Comparison of ENCODE assay signal across 25 cellular contexts in genomic region chr17:65634533-65634932, GRCh38.
DNase-seq lines count a peak whose midpoint lies in the region; ATAC-seq and TF ChIP-seq lines count a peak whose summit lies in the region.
"Had no signal": no experiment of that assay in that cellular context is flagged by ENCODE, and none has a peak within 500 bp of the region (broad histone marks: within the 10 kb centered on the region; RNA-seq: fewer than 3 reads in every experiment).

No MANE protein-coding gene starts in this region.

- H3K27ac ChIP-seq in body of pancreas (peak overlapping the region; percentile 8 to 69 (median 14)), mucosa of rectum (ENCODE audit: low read depth in 2 of 2, low read length in 2 of 2) (peak overlapping the region; percentile 40 to 61)
- H3K27ac ChIP-seq: epithelial cell of prostate, heart right ventricle, neural progenitor cell, Peyer's patch, testis, WERI-Rb-1 had no signal

- H3K9me3 ChIP-seq in Caco-2 (no peaks in the 10 kb centered on the region), body of pancreas (no peaks in the 10 kb centered on the region), mucosa of rectum (ENCODE audit: control insufficient read depth in 2 of 2, low read length in 2 of 2) (no peaks in the 10 kb centered on the region)
- H3K9me3 ChIP-seq: heart right ventricle, Peyer's patch, testis had no signal

- H3K36me3 ChIP-seq in Caco-2 (ENCODE audit: control insufficient read depth, insufficient read depth, low read length) (no peaks in the 10 kb centered on the region), body of pancreas (replicated peaks in 1 of 2; ENCODE audit: insufficient read depth in 1 of 2, low read depth in 2 of 2) (no peaks in the 10 kb centered on the region), mucosa of rectum (ENCODE audit: control insufficient read depth in 2 of 2, insufficient read depth in 2 of 2, low read length in 2 of 2) (no peaks in the 10 kb centered on the region)
- H3K36me3 ChIP-seq: neural progenitor cell, Peyer's patch, WERI-Rb-1 had no signal

- H3K9me3 Mint-ChIP-seq in Caco-2 (ENCODE audit: unreplicated experiment): no peaks in the 10 kb centered on the region
- H3K9me3 Mint-ChIP-seq: activated CD4-positive, alpha-beta T cell treated with anti-CD3 and anti-CD28 coated beads, Interleukin-2, amount 10 ng/mL, durations not matched to agents 7 days and 5 days; activated naive CD4-positive, alpha-beta T cell treated with anti-CD3 and anti-CD28 coated beads, Interleukin-2, amount 50 U/mL, for 72 hours; activated T-helper 1 cell treated with anti-CD3 and anti-CD28 coated beads, Interleukin-12 subunit alpha, Interleukin-12 subunit beta, Interleukin-2, Interleukin-4 antibody, amounts not matched to agents 30 ng/mL and 10 ng/mL and 1 ng/mL, durations not matched to agents 14 hours and 24 hours and 36 hours; neural progenitor cell; stimulated activated memory B cell treated with anti-CD40 and anti-IgM and Interleukin-4, amounts not matched to agents 10 μg/mL and 1 μg/mL and 100 μg/mL, for 72 hours had no signal

- 43% methylated on average over 3 of the region's 3 CpGs for WGBS in body of pancreas, 2 donors

- H3K27me3 ChIP-seq in Caco-2 (replicated peaks; ENCODE audit: control insufficient read depth, insufficient read depth, low read length) (no peaks in the 10 kb centered on the region), body of pancreas (no peaks in the 10 kb centered on the region), mucosa of rectum (ENCODE audit: control insufficient read depth in 2 of 2, insufficient read depth in 2 of 2, low read length in 2 of 2) (no peaks in the 10 kb centered on the region)
- H3K27me3 ChIP-seq: heart right ventricle, neural progenitor cell, Peyer's patch, testis had no signal

- peak overlapping the region; percentile 39 for H3K27ac Mint-ChIP-seq in Caco-2 (ENCODE audit: unreplicated experiment)
- H3K27ac Mint-ChIP-seq: activated CD4-positive, alpha-beta T cell treated with anti-CD3 and anti-CD28 coated beads, Interleukin-2, amount 10 ng/mL, durations not matched to agents 7 days and 5 days; activated naive CD4-positive, alpha-beta T cell treated with anti-CD3 and anti-CD28 coated beads, Interleukin-2, amount 50 U/mL, for 72 hours; activated T-helper 1 cell treated with anti-CD3 and anti-CD28 coated beads, Interleukin-12 subunit alpha, Interleukin-12 subunit beta, Interleukin-2, Interleukin-4 antibody, amounts not matched to agents 30 ng/mL and 10 ng/mL and 1 ng/mL, durations not matched to agents 14 hours and 24 hours and 36 hours; CD4-positive, CD25-positive, alpha-beta regulatory T cell; immature natural killer cell; progenitor cell of endocrine pancreas; stimulated activated memory B cell treated with anti-CD40 and anti-IgM and Interleukin-4, amounts not matched to agents 10 μg/mL and 1 μg/mL and 100 μg/mL, for 72 hours; T-helper 17 cell had no signal

- H3K4me1 Mint-ChIP-seq in Caco-2 (ENCODE audit: low read depth, unreplicated experiment): peaks cover 42% of the 10 kb centered on the region
- H3K4me1 Mint-ChIP-seq: activated CD4-positive, alpha-beta T cell treated with anti-CD3 and anti-CD28 coated beads, Interleukin-2, amount 10 ng/mL, durations not matched to agents 7 days and 5 days; immature natural killer cell; stimulated activated memory B cell treated with anti-CD40 and anti-IgM and Interleukin-4, amounts not matched to agents 10 μg/mL and 1 μg/mL and 100 μg/mL, for 72 hours had no signal

- TF ChIP-seq POLR2A in body of pancreas (IDR thresholded peaks at IDR 0.05): no peak

- BruUV-seq in Caco-2 (replicated peaks; lab: Mats Ljungman, UMichigan): no TSS peak

- H3K4me3 ChIP-seq in Caco-2 (ENCODE audit: low read depth, low read length) (no peak overlapping the region), body of pancreas (no peak overlapping the region), mucosa of rectum (ENCODE audit: low read length in 2 of 2) (no peak overlapping the region)
- H3K4me3 ChIP-seq: GM12878, heart right ventricle, neural progenitor cell, Peyer's patch, testis had no signal

- CTCF ChIA-PET in Caco-2 (lab: Charles Lee): no interaction called here

- no peaks in the 10 kb centered on the region for H3K27me3 Mint-ChIP-seq in Caco-2 (ENCODE audit: insufficient read depth, unreplicated experiment)
- H3K27me3 Mint-ChIP-seq: progenitor cell of endocrine pancreas; stimulated activated memory B cell treated with anti-CD40 and anti-IgM and Interleukin-4, amounts not matched to agents 10 μg/mL and 1 μg/mL and 100 μg/mL, for 72 hours had no signal

- H3K4me3 Mint-ChIP-seq in Caco-2 (ENCODE audit: unreplicated experiment): no peak overlapping the region
- H3K4me3 Mint-ChIP-seq: activated CD4-positive, alpha-beta T cell treated with anti-CD3 and anti-CD28 coated beads, Interleukin-2, amount 10 ng/mL, durations not matched to agents 7 days and 5 days; activated T-helper 1 cell treated with anti-CD3 and anti-CD28 coated beads, Interleukin-12 subunit alpha, Interleukin-12 subunit beta, Interleukin-2, Interleukin-4 antibody, amounts not matched to agents 30 ng/mL and 10 ng/mL and 1 ng/mL, durations not matched to agents 14 hours and 24 hours and 36 hours; CD4-positive, CD25-positive, alpha-beta regulatory T cell; immature natural killer cell; neural progenitor cell; stimulated activated memory B cell treated with anti-CD40 and anti-IgM and Interleukin-4, amounts not matched to agents 10 μg/mL and 1 μg/mL and 100 μg/mL, for 72 hours; T-helper 17 cell had no signal

- no peak for DNase-seq in Caco-2
- peak; percentile 47 for DNase-seq in NCI-H2029 treated with DMSO at 0.1 percent for 48 hours (lab: John Stamatoyannopoulos, UW)
- peak in 3 of 4 donors; percentile 16 to 37 (median 21) for DNase-seq in body of pancreas
- no peak for DNase-seq in NAMALWA (ENCODE audit: low spot score)
- no peak for DNase-seq in stimulated activated CD4-positive, alpha-beta T cell treated with anti-CD3 and anti-CD28 coated beads, Interleukin-2, amount 100 ng/mL, for 24 hours
- no peak for DNase-seq in occipital lobe (lab: John Stamatoyannopoulos, UW)
- DNase-seq in HK-2 (ENCODE audit: unreplicated experiment): no peak
- DNase-seq: activated CD4-positive, alpha-beta T cell treated with anti-CD3 and anti-CD28 coated beads, Interleukin-2, amount 10 ng/mL, durations not matched to agents 7 days and 5 days; CD4-positive, CD25-positive, alpha-beta regulatory T cell; heart right ventricle; immature natural killer cell; left ventricle myocardium superior; NCI-H2171; Peyer's patch; T-helper 17 cell; testis; WERI-Rb-1 had no signal

- H3K36me3 Mint-ChIP-seq in Caco-2 (ENCODE audit: insufficient read depth, unreplicated experiment): no peaks in the 10 kb centered on the region
- H3K36me3 Mint-ChIP-seq: activated naive CD4-positive, alpha-beta T cell treated with anti-CD3 and anti-CD28 coated beads, Interleukin-2, amount 50 U/mL, for 72 hours; CD4-positive, CD25-positive, alpha-beta regulatory T cell; immature natural killer cell; stimulated activated memory B cell treated with anti-CD40 and anti-IgM and Interleukin-4, amounts not matched to agents 10 μg/mL and 1 μg/mL and 100 μg/mL, for 72 hours had no signal

- no peak for ATAC-seq in body of pancreas
- ATAC-seq: activated naive CD4-positive, alpha-beta T cell treated with anti-CD3 and anti-CD28 coated beads, Interleukin-2, amount 50 U/mL, for 72 hours; GM12878; heart right ventricle; left ventricle myocardium superior; stimulated activated memory B cell treated with anti-CD40 and anti-IgM and Interleukin-4, amounts not matched to agents 10 μg/mL and 1 μg/mL and 100 μg/mL, for 72 hours; T-helper 17 cell had no signal

- POLR2A ChIA-PET in Caco-2 (lab: Charles Lee): no interaction called here

- no peak overlapping the region for H3K9ac ChIP-seq in mucosa of rectum (ENCODE audit: low read depth in 1 of 2, low read length in 2 of 2)
- H3K9ac ChIP-seq: neural progenitor cell had no signal

- intact Hi-C loops in Caco-2 (cut with micrococcal nuclease; ENCODE audit: unreplicated experiment): no loop called here
- intact Hi-C loops in body of pancreas (cut with DNase I): no loop called here

- H3K4me1 ChIP-seq in Caco-2 (peaks cover 33% of the 10 kb centered on the region), body of pancreas (peaks cover 27% of the 10 kb centered on the region), mucosa of rectum (ENCODE audit: control insufficient read depth in 2 of 2, insufficient read depth in 2 of 2, low read length in 2 of 2) (peaks cover 4 to 24% of the 10 kb centered on the region in 2 donors)
- H3K4me1 ChIP-seq: neural progenitor cell, testis had no signal

- TF ChIP-seq CTCF in Caco-2 (IDR thresholded peaks at IDR 0.05; ENCODE audit: insufficient read depth in 1 of 2, low read depth in 1 of 2, low read length in 1 of 2, severe bottlenecking in 1 of 2, unreplicated experiment in 1 of 2) (no peak), body of pancreas (IDR thresholded peaks at IDR 0.05) (no peak)

Comparison
In these comparisons a context has a peak if more than half of its experiments do, and no peak if none do; other contexts are left out.
1. DNase-seq: peak in NCI-H2029 treated with DMSO at 0.1 percent for 48 hours (single experiment) and body of pancreas (3 of 4); none in Caco-2 (0 of 2), NAMALWA (single experiment), stimulated activated CD4-positive, alpha-beta T cell treated with anti-CD3 and anti-CD28 coated beads, Interleukin-2, amount 100 ng/mL, for 24 hours (0 of 2), occipital lobe (single experiment) and HK-2 (single experiment).